9 cellular contexts compared by ENCODE assay signal in the genomic region with DNA sequence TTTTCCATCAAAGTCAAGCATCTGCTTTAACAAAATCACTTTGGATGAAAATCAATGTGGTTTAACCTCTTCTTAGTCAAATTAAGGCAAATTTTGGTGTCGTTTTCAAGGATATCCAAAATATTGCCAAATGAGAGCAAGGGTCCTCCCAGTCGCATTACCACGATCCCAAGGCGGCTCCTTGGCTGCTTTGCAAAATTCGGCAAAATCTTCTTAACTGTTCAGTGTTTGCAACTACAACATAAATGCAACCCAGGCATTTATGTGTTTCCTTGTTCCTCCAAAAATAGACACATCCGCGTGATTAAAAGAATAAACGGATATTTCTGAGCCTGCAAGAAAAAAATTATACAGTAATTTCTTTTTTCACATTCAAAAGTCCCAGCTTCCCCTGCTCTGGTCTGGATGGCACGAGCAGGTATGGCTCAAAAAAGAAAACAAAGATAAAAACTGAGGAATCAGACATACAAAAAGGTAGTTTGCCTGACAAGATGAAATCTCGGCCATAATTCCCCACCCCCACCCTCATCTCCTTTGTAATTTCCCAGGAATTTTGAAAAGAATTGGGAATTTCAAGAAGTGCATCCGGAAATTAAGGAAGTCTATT. TPM values are rescaled to one million over a fixed set of nuclear protein-coding genes. Genes with fewer than 3 reads are reported as not detected.
DNase-seq lines count a peak whose midpoint lies in the region; ATAC-seq and TF ChIP-seq lines count a peak whose summit lies in the region.
"Had no signal": no experiment of that assay in that cellular context is flagged by ENCODE, and none has a peak within 500 bp of the region (broad histone marks: within the 10 kb centered on the region; RNA-seq: fewer than 3 reads in every experiment).

No MANE protein-coding gene starts in this region.

- H3K4me3 ChIP-seq in right lobe of liver (peak overlapping the region; percentile 13 to 58 (median 55)), thyroid gland (replicated peaks in 1 of 3) (peak overlapping the region in 1 of 3 donors; percentile 57)

- ATAC-seq in right lobe of liver, result no peak
- ATAC-seq in GM19397 (IDR thresholded peaks at IDR 0.05; ENCODE audit: unreplicated experiment), result no peak

- TF ChIP-seq CTCF in right lobe of liver (IDR thresholded peaks at IDR 0.05) (no peak), thyroid gland (IDR thresholded peaks at IDR 0.05) (no peak)

- H3K27ac ChIP-seq in angular gyrus (ENCODE audit: low read depth, low read length) (peak overlapping the region; percentile 62), right lobe of liver (peak overlapping the region; percentile 14 to 82 (median 68)), thyroid gland (peak overlapping the region; percentile 78 to 88 (median 83))

- DNase-seq in activated T-cell treated with anti-CD3 and anti-CD28 coated beads, Interleukin-2, amount 50 U/mL, for 24 hours, result no peak
- no peak for DNase-seq in activated T-cell treated with anti-CD3 and anti-CD28 coated beads, Interleukin-2, amount 50 U/mL, for 48 hours
- DNase-seq in right lobe of liver (no peak), thyroid gland (no peak), NCI-H187 (lab: John Stamatoyannopoulos, UW) (no peak)
- DNase-seq in stimulated activated naive CD4-positive, alpha-beta T cell treated with Interleukin-2 at 50 U/mL for 16 hours (lab: John Stamatoyannopoulos, UW), result no peak
- DNase-seq: KBM-7 had no signal

- H3K4me1 ChIP-seq in right lobe of liver (peaks cover 0 to 17% (median 8%) of the 10 kb centered on the region in 4 donors), thyroid gland (peaks cover 0 to 9% of the 10 kb centered on the region in 2 donors)

- peaks cover 83% of the 10 kb centered on the region for H3K27me3 Mint-ChIP-seq in activated T-cell treated with anti-CD3 and anti-CD28 coated beads, Interleukin-2, amount 50 U/mL, for 24 hours

- no peak overlapping the region for H3K27ac Mint-ChIP-seq in activated T-cell treated with anti-CD3 and anti-CD28 coated beads, Interleukin-2, amount 50 U/mL, for 24 hours

- H3K27me3 ChIP-seq in right lobe of liver (no peaks in the 10 kb centered on the region), thyroid gland (no peaks in the 10 kb centered on the region)

- H3K9me3 ChIP-seq in right lobe of liver, result no peaks in the 10 kb centered on the region
- H3K9me3 ChIP-seq in thyroid gland, result no peaks in the 10 kb centered on the region

- H3K36me3 ChIP-seq in right lobe of liver, result no peaks in the 10 kb centered on the region
- no peaks in the 10 kb centered on the region for H3K36me3 ChIP-seq in thyroid gland

- H3K36me3 Mint-ChIP-seq in activated T-cell treated with anti-CD3 and anti-CD28 coated beads, Interleukin-2, amount 50 U/mL, for 24 hours (ENCODE audit: low read depth), result no peaks in the 10 kb centered on the region

- peak overlapping the region; percentile 80 for H3K4me3 Mint-ChIP-seq in activated T-cell treated with anti-CD3 and anti-CD28 coated beads, Interleukin-2, amount 50 U/mL, for 24 hours

- WGBS in right lobe of liver (ENCODE audit: insufficient coverage, low coverage, low lambda C conversion rate, missing lambda C conversion rate), result 3% methylated on average over 11 of the region's 11 CpGs
- WGBS in thyroid gland, 2 donors, result 30 to 51% methylated on average over 11 of the region's 11 CpGs

- TF ChIP-seq POLR2A in right lobe of liver (IDR thresholded peaks at IDR 0.05), result no peak
- TF ChIP-seq POLR2A in thyroid gland (IDR thresholded peaks at IDR 0.05), result no peak

- H3K9me3 Mint-ChIP-seq in activated T-cell treated with anti-CD3 and anti-CD28 coated beads, Interleukin-2, amount 50 U/mL, for 24 hours, result no peaks in the 10 kb centered on the region

- intact Hi-C loops in right lobe of liver (cut with DNase I), result no loop called here
- intact Hi-C loops in thyroid gland (cut with DNase I), result no loop called here

- peaks cover 36% of the 10 kb centered on the region for H3K4me1 Mint-ChIP-seq in activated T-cell treated with anti-CD3 and anti-CD28 coated beads, Interleukin-2, amount 50 U/mL, for 24 hours (ENCODE audit: low read depth)

RNA-seq across cellular contexts. Expression of gene SKIDA1, which starts 6.1 kb away (rescaled TPM):
- total RNA-seq in right lobe of liver, result 1 to 10 TPM in 5 of 6 experiments, under 1 TPM in 1; 0.31 to 3.9 (median 2.1) TPM
- total RNA-seq in thyroid gland, result 1 to 10 TPM; 3.1 to 9.9 (median 7.1) TPM

RNA-seq across cellular contexts. Expression of gene MLLT10, which starts 14.6 kb away (rescaled TPM):
- 10 to 100 TPM; 15.8 to 49.4 (median 20.1) TPM for total RNA-seq in right lobe of liver
- total RNA-seq in thyroid gland, result 100 to 1,000 TPM in 1 of 4 donors, 10 to 100 TPM in 3; 46.3 to 109 (median 57.7) TPM
